Comparison of ENCODE assay signal across 8 cellular contexts in the genomic region with DNA sequence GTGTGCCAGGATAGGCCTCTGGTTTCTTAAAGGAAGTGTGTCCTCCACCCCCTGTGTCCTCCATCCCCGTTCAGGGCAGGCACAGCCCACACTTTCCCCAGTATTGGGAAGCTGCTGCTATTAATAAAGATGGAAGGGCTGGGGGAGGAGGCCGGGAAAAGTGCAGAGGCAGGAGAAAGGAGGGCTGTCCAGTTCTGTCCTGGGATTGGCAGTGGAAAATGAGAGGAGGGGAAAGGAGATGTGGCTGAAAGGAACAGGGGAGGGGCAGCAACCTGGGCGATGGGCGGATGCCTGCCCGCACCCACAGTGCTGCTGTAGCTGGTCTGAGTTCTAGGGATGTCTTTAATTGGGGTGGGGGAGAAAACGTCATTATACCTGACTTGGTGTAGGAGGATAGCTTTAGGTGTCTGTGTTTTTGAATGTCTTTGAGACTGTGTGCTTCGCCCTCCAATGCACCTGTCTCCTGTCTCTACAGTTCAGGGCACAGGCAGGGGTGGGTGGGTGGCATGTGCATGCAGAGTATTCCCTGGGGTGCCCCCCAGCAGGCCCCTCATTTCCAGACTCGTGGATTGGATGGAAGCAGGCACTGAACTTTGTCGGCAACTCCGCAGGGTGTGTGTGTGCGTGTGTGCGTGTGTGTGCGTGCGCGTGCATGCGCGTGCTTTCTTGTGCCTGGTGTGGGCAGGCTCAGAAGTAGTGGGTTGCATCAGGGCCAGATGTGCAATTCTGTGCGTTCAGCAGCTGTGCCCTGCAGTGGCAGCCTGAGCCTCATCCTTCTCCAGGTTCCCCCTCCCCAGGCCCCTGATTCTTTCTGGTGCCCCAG. TPM values are rescaled to one million over a fixed set of nuclear protein-coding genes. Genes with fewer than 3 reads are reported as not detected.
DNase-seq lines count a peak whose midpoint lies in the region; ATAC-seq, FAIRE-seq and TF ChIP-seq lines count a peak whose summit lies in the region.

No MANE protein-coding gene starts in this region.

- no peak for DNase-seq in GM12891 (ENCODE audit: insufficient read length, low spot score)
- no peak for DNase-seq in RWPE2 (ENCODE audit: low spot score)
- DNase-seq in K562 (ENCODE audit: extremely low read depth in 1 of 4, low spot score in 3 of 4): no peak
- DNase-seq in immature natural killer cell: peak; percentile 26 to 39 (median 34)
- DNase-seq in stimulated activated CD4-positive, alpha-beta T cell treated with anti-CD3 and anti-CD28 coated beads, Interleukin-12 subunit alpha, Interleukin-12 subunit beta, amount 100 ng/mL, for 4 hours: peak; percentile 22
- DNase-seq in NCI-H1694 treated with DMSO at 0.1 percent for 48 hours (lab: John Stamatoyannopoulos, UW): no peak
- no peak for DNase-seq in NCI-H2081 treated with DMSO at 0.1 percent for 48 hours (lab: John Stamatoyannopoulos, UW)

- TF ChIP-seq POLR2A in GM12891 (IDR thresholded peaks at IDR 0.05; ENCODE audit: low read depth, low read length): no peak
- no peak for TF ChIP-seq POLR2A in K562 (conservative IDR thresholded peaks at IDR 0.05)

- no peak for TF ChIP-seq RAD21 in K562 (CRISPR knock-in tag; conservative IDR thresholded peaks at IDR 0.05 in 1 of 2, IDR thresholded peaks at IDR 0.05 in 1 of 2)

- H3K4me1 Mint-ChIP-seq in immature natural killer cell: peaks cover 59 to 63% of the 10 kb centered on the region in 2 donors

- ATAC-seq in RWPE2 (ENCODE audit: low read depth) (peak; percentile 13; the same call in 2 of the 3 replicates), K562 (no peak), HG03095 (IDR thresholded peaks at IDR 0.05; ENCODE audit: unreplicated experiment) (no peak)

- peak overlapping the region; percentile 93 to 99 (median 96) for H3K27ac Mint-ChIP-seq in immature natural killer cell

- H3K4me1 ChIP-seq in RWPE2 (ENCODE audit: insufficient read depth, poor library complexity, severe bottlenecking) (peaks cover 16% of the 10 kb centered on the region), K562 (replicated peaks in 1 of 2; ENCODE audit: control insufficient read depth in 2 of 2, insufficient read depth in 2 of 2, low read length in 2 of 2) (peaks cover 3 to 86% of the 10 kb centered on the region in 2 experiments; a peak in 4 of 5 replicates)

- in situ Hi-C loops in K562 (cut with MboI): no loop called here

- peaks cover 2% of the 10 kb centered on the region for H3K9me1 ChIP-seq in K562 (ENCODE audit: control insufficient read depth, insufficient read depth, low read length)

- peak overlapping the region; percentile 87 for H3K4me2 ChIP-seq in K562 (ENCODE audit: insufficient read depth, low read length)

- H3K9ac ChIP-seq in K562 (ENCODE audit: insufficient read depth in 1 of 2, low read depth in 2 of 2, low read length in 2 of 2): peak overlapping the region; percentile 80 to 98

- no peak for TF ChIP-seq CTCF in RWPE2 (IDR thresholded peaks at IDR 0.05; ENCODE audit: poor library complexity, severe bottlenecking)
- no peak for TF ChIP-seq CTCF in K562 (IDR thresholded peaks at IDR 0.05 in 2 of 3, conservative IDR thresholded peaks at IDR 0.05 in 1 of 3; ENCODE audit: insufficient read depth in 2 of 3, low read depth in 1 of 3, low read length in 3 of 3)

- H3K79me2 ChIP-seq in K562 (ENCODE audit: control insufficient read depth, insufficient read depth, low read length): peaks cover 88% of the 10 kb centered on the region

- WGBS in K562 (ENCODE audit: insufficient coverage, low coverage, missing lambda C conversion rate): 49% methylated on average over 12 of the region's 18 CpGs

- H3K27ac ChIP-seq in RWPE2 (ENCODE audit: poor library complexity, severe bottlenecking) (peak overlapping the region; percentile 94), K562 (ENCODE audit: extremely low read depth, low read depth, low read length) (peak overlapping the region; percentile 89; the same call in 2 of the 3 replicates)

- peak overlapping the region; percentile 91 to 97 (median 92) for H3K4me3 Mint-ChIP-seq in immature natural killer cell

- intact Hi-C loops in K562 (cut with micrococcal nuclease): loop anchor here (5.0 kb wide), 1 partner anchor 65 kb away; the partner anchor contains the start of genes ARL3 and SFXN2

- FAIRE-seq in GM12891 (lab: Jason Lieb, UNC) (peak; percentile 98), K562 (lab: Jason Lieb, UNC) (no peak)

- TF ChIP-seq EP300 in K562 (IDR thresholded peaks at IDR 0.05; ENCODE audit: low read length): no peak

- 0 out of 2 replicates have a peak, but pooled peaks cover 4% of the 10 kb centered on the region for H4K20me1 ChIP-seq in K562 (replicated peaks; ENCODE audit: control insufficient read depth, insufficient read depth, low read length)

- no peak overlapping the region for H2AFZ ChIP-seq in K562 (ENCODE audit: low read depth, low read length)

- peak overlapping the region; percentile 80 for H3K4me3 ChIP-seq in RWPE2 (ENCODE audit: severe bottlenecking)
- peak overlapping the region; percentile 78 for H3K4me3 ChIP-seq in K562

- CTCF ChIA-PET in K562 (lab: Yijun Ruan, JAX; ENCODE audit: low intra/inter-chr PET ratio): no interaction called here

- no peaks in the 10 kb centered on the region for H3K9me3 Mint-ChIP-seq in immature natural killer cell

- peaks cover 15 to 35% (median 22%) of the 10 kb centered on the region in 3 donors for H3K27me3 Mint-ChIP-seq in immature natural killer cell (ENCODE audit: low read depth in 3 of 3)

- BruUV-seq in K562 (replicated peaks; lab: Mats Ljungman, UMichigan): no TSS peak

- H3K27me3 ChIP-seq in RWPE2 (ENCODE audit: insufficient read depth, poor library complexity, severe bottlenecking) (no peaks in the 10 kb centered on the region), K562 (ENCODE audit: control insufficient read depth in 2 of 2, insufficient read depth in 2 of 2, low read length in 2 of 2) (no peaks in the 10 kb centered on the region)

- H3K36me3 ChIP-seq in RWPE2 (ENCODE audit: low read depth) (peaks cover 14% of the 10 kb centered on the region), K562 (ENCODE audit: control insufficient read depth, insufficient read depth, low read length) (peaks cover 7% of the 10 kb centered on the region; the same call in 2 of the 3 replicates)

- no peaks in the 10 kb centered on the region for H3K9me3 ChIP-seq in RWPE2 (ENCODE audit: severe bottlenecking)
- H3K9me3 ChIP-seq in K562 (replicated peaks; ENCODE audit: control insufficient read depth, insufficient read depth, low read depth, low read length): no peaks in the 10 kb centered on the region

- no peaks in the 10 kb centered on the region for H3K36me3 Mint-ChIP-seq in immature natural killer cell

- POLR2A ChIA-PET in K562 (lab: Yijun Ruan, JAX): interaction anchor here (0.5 to 6.2 kb wide), 7 partner anchors 11 to 472 kb away, joined by 3 to 60 read pairs (median 4); partner anchors contain the start of gene ARL3

TF ChIP-seq in GM12891, 5 proteins besides CTCF, POLR2A, EP300 and RAD21:
- TF ChIP-seq POU2F2 (IDR thresholded peaks at IDR 0.05; ENCODE audit: low read depth, low read length) (no peak), SPI1 (IDR thresholded peaks at IDR 0.05; ENCODE audit: low read depth, low read length) (no peak), PAX5 (IDR thresholded peaks at IDR 0.05; ENCODE audit: insufficient read depth, low read length, severe bottlenecking) (no peak), TAF1 (IDR thresholded peaks at IDR 0.05; ENCODE audit: low read depth, low read length) (no peak), POLR2AphosphoS5 (IDR thresholded peaks at IDR 0.05; ENCODE audit: low read depth, low read length) (no peak)

TF ChIP-seq in K562, 482 proteins besides CTCF, POLR2A, EP300 and RAD21 (continues in another document):
- TF ChIP-seq ELF2 (CRISPR knock-in tag; IDR thresholded peaks at IDR 0.05) (no peak), ZNF507 (tag; conservative IDR thresholded peaks at IDR 0.05) (no peak), ZNF586 (CRISPR knock-in tag; conservative IDR thresholded peaks at IDR 0.05) (no peak), ZFP36 (IDR thresholded peaks at IDR 0.05; ENCODE audit: low read depth, low read length, partially characterized antibody) (no peak), POLR2G (IDR thresholded peaks at IDR 0.05; ENCODE audit: low read depth, low read length) (peak; percentile 45; the same call in 1 of the 2 replicates), DPF2 (IDR thresholded peaks at IDR 0.05) (no peak)
- TF ChIP-seq, protein P1, sequence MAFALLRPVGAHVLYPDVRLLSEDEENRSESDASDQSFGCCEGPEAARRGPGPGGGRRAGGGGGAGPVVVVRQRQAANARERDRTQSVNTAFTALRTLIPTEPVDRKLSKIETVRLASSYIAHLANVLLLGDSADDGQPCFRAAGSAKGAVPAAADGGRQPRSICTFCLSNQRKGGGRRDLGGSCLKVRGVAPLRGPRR (CRISPR knock-in tag; IDR thresholded peaks at IDR 0.05): no peak

RNA-seq across cellular contexts. Expression of gene TRIM8, which starts 2.5 kb away (rescaled TPM):
- polyA plus RNA-seq in GM12891 (2012; ENCODE audit: low read depth, missing spikeins): 33.9 TPM
- total RNA-seq in K562 (2011; cell fraction: chromatin; rRNA removed; ENCODE audit: low replicate concordance): 16.6 and 38.8 TPM in 2 replicates
- total RNA-seq in K562 (2011; cell fraction: nucleolus; rRNA removed): 21.6 and 25.2 TPM in 2 replicates
- 17.2 and 24.7 TPM in 2 replicates for total RNA-seq in K562 (2011; cell fraction: nucleoplasm; rRNA removed)
- total RNA-seq in K562 (2014; rRNA removed) (13.4 and 14.1 TPM in 2 replicates), K562 (2014; rRNA removed; fragmentation: Illumina TruSeq; extraction: Trizol) (7.3 and 7.5 TPM in 2 replicates), K562 (2015; rRNA removed; fragmentation: Illumina TruSeq; extraction: Trizol) (8.9 and 9.7 TPM in 2 replicates), K562 (2021) (26.0 and 27.2 TPM in 2 replicates)
- polyA plus RNA-seq in K562 (2011; rRNA removed) (9.1 and 11.2 TPM in 2 replicates), K562 (2014; fragmentation: Illumina TruSeq; extraction: Trizol) (11.3 and 21.4 TPM in 2 replicates), K562 (2014; fragmentation: Nextera tagmentation; extraction: Ambion mirVana) (1 to 10 TPM; 1.7 to 3.2 TPM), K562 (2014; rRNA removed) (12.6 and 20.4 TPM in 2 replicates), immature natural killer cell (10 to 100 TPM; 30.5 to 78.8 (median 39.2) TPM)
- polyA plus RNA-seq in K562 (2011; cell fraction: cytosol; rRNA removed): 6.0 and 15.5 TPM in 2 replicates
- polyA plus RNA-seq in K562 (2011; cell fraction: nucleus; rRNA removed): 13.8 and 26.7 TPM in 2 replicates
- polyA plus RNA-seq in K562 (2012): 23.8 and 28.1 TPM in 2 replicates
- polyA minus RNA-seq in K562 (2011; rRNA and poly(A)+ RNA removed): 5.7 and 5.9 TPM in 2 replicates
- 9.7 and 9.8 TPM in 2 replicates for polyA minus RNA-seq in K562 (2011; cell fraction: cytosol; rRNA and poly(A)+ RNA removed)
- 9.2 and 11.4 TPM in 2 replicates for polyA minus RNA-seq in K562 (2011; cell fraction: nucleus; rRNA and poly(A)+ RNA removed)

Comparison
In these comparisons a context has a peak if more than half of its experiments do, and no peak if none do; other contexts are left out.
1. DNase-seq: peak in immature natural killer cell (3 of 3) and stimulated activated CD4-positive, alpha-beta T cell treated with anti-CD3 and anti-CD28 coated beads, Interleukin-12 subunit alpha, Interleukin-12 subunit beta, amount 100 ng/mL, for 4 hours (single experiment); none in GM12891 (single experiment), RWPE2 (single experiment), K562 (0 of 4), NCI-H1694 treated with DMSO at 0.1 percent for 48 hours (single experiment) and NCI-H2081 treated with DMSO at 0.1 percent for 48 hours (single experiment).